Comparison of ENCODE assay signal across 9 cellular contexts in the genomic region with DNA sequence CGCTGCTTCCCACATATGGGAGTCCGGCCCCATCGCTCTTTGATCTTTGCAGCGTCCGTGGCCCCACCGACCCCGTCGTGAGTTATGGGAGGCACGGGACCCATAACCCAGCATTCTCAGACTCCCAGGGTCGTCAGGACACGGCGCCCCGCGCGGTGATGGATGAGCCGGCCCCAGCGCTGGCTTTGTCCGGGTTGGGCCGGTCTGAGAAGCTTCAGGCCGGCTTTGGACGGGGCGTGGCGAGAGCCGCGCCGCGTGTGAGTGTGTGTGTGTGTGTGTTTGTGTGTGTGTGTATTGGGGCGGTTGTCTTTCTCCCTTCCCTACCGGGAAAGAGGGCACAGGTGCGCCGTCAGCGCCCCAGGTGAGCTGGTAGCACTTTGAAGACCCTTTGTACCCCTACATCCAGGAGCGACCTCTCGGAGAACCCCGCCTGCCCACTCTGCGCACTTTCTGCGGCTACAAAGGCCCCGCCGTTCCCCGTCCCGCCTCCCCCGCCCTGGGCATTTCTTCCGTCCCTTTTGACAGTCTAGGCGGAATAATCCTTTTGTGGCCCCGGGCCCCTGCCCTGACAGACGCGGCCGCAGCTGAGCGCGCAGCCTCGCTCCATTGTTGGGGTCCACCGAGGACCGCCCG. TPM values are rescaled to one million over a fixed set of nuclear protein-coding genes. Genes with fewer than 3 reads are reported as not detected.
DNase-seq lines count a peak whose midpoint lies in the region; ATAC-seq and TF ChIP-seq lines count a peak whose summit lies in the region.
"Had no signal": no experiment of that assay in that cellular context is flagged by ENCODE, and none has a peak within 500 bp of the region (broad histone marks: within the 10 kb centered on the region; RNA-seq: fewer than 3 reads in every experiment).

No MANE protein-coding gene starts in this region.

- H3K36me3 ChIP-seq in cardiac muscle cell (no peaks in the 10 kb centered on the region), left lung (no peaks in the 10 kb centered on the region), upper lobe of left lung (no peaks in the 10 kb centered on the region)
- H3K36me3 ChIP-seq: gastroesophageal sphincter had no signal

- intact Hi-C loops in left ventricle myocardium superior (cut with micrococcal nuclease), result no loop called here
- intact Hi-C loops in left lung (cut with DNase I), result no loop called here

- H3K4me3 ChIP-seq in cardiac muscle cell, result peak overlapping the region; percentile 58
- peak overlapping the region; percentile 9 to 16 for H3K4me3 ChIP-seq in left lung
- H3K4me3 ChIP-seq in upper lobe of left lung, result peak overlapping the region in 3 of 4 donors; percentile 29 to 36 (median 32)

- H3K36me3 Mint-ChIP-seq in activated naive CD8-positive, alpha-beta T cell treated with anti-CD3 and anti-CD28 coated beads, Interleukin-2, amount 10 ng/mL, durations not matched to agents 7 days and 5 days, result peaks cover 2% of the 10 kb centered on the region

- no peak for ATAC-seq in left ventricle myocardium superior
- no peak for ATAC-seq in activated naive CD8-positive, alpha-beta T cell treated with anti-CD3 and anti-CD28 coated beads, Interleukin-2, amount 10 ng/mL, durations not matched to agents 7 days and 5 days (ENCODE audit: low read depth)
- ATAC-seq in left lung, result peak; percentile 41
- ATAC-seq in upper lobe of left lung (ENCODE audit: low FRiP score in 2 of 2), result no peak
- ATAC-seq: gastroesophageal sphincter had no signal

- TF ChIP-seq CTCF in cardiac muscle cell (IDR thresholded peaks at IDR 0.05; ENCODE audit: low read depth, low read length), result no peak
- TF ChIP-seq CTCF in left lung (IDR thresholded peaks at IDR 0.05), result no peak
- TF ChIP-seq CTCF in upper lobe of left lung (IDR thresholded peaks at IDR 0.05), result no peak

- DNase-seq in cardiac muscle cell (ENCODE audit: low read depth in 1 of 2, low spot score in 1 of 2) (peak in 1 of 2 donors; percentile 41), left ventricle myocardium superior (no peak), left lung (no peak), upper lobe of left lung (peak in 1 of 2 donors; percentile 60), KBM-7 (no peak), OCI-M1 (lab: John Stamatoyannopoulos, UW) (no peak), dermis blood vessel endothelial cell (no peak)
- no peak for DNase-seq in activated naive CD8-positive, alpha-beta T cell treated with anti-CD3 and anti-CD28 coated beads, Interleukin-2, amount 10 ng/mL, durations not matched to agents 7 days and 5 days

- H3K4me1 ChIP-seq in cardiac muscle cell (ENCODE audit: low read depth) (no peaks in the 10 kb centered on the region), left lung (peaks cover 0 to 30% of the 10 kb centered on the region in 2 donors), upper lobe of left lung (peaks cover 17 to 35% (median 26%) of the 10 kb centered on the region in 4 donors)

- H3K4me1 Mint-ChIP-seq in activated naive CD8-positive, alpha-beta T cell treated with anti-CD3 and anti-CD28 coated beads, Interleukin-2, amount 10 ng/mL, durations not matched to agents 7 days and 5 days, result peaks cover 32% of the 10 kb centered on the region

- H3K9me3 ChIP-seq in cardiac muscle cell (ENCODE audit: low read depth) (no peaks in the 10 kb centered on the region), left lung (no peaks in the 10 kb centered on the region), upper lobe of left lung (no peaks in the 10 kb centered on the region)
- H3K9me3 ChIP-seq: gastroesophageal sphincter had no signal

- peak overlapping the region; percentile 67 for H3K4me3 Mint-ChIP-seq in activated naive CD8-positive, alpha-beta T cell treated with anti-CD3 and anti-CD28 coated beads, Interleukin-2, amount 10 ng/mL, durations not matched to agents 7 days and 5 days

- no peak for TF ChIP-seq POLR2A in upper lobe of left lung (IDR thresholded peaks at IDR 0.05)

- in situ Hi-C loops in KBM-7 (cut with MboI; ENCODE audit: low pct_unique_long_range_greater_than_20kb, low sequenced_read_pairs), result no loop called here

- 2 to 4% methylated on average over 26 to 30 of the region's 54 CpGs for WGBS in upper lobe of left lung, 2 donors

- no peaks in the 10 kb centered on the region for H3K9me3 Mint-ChIP-seq in activated naive CD8-positive, alpha-beta T cell treated with anti-CD3 and anti-CD28 coated beads, Interleukin-2, amount 10 ng/mL, durations not matched to agents 7 days and 5 days

- no peak overlapping the region for H3K27ac Mint-ChIP-seq in activated naive CD8-positive, alpha-beta T cell treated with anti-CD3 and anti-CD28 coated beads, Interleukin-2, amount 10 ng/mL, durations not matched to agents 7 days and 5 days

- POLR2A ChIA-PET in activated naive CD8-positive, alpha-beta T cell treated with anti-CD3 and anti-CD28 coated beads, Interleukin-2, amount 10 ng/mL, durations not matched to agents 7 days and 5 days (lab: Charles Lee), result interaction anchor here (0.7 to 2.2 kb wide), 9 partner anchors 9 to 632 kb away, joined by 3 to 11 read pairs (median 4); partner anchors contain the start of gene FBXO6

- H3K27me3 ChIP-seq in cardiac muscle cell, result peaks cover 55% of the 10 kb centered on the region
- peaks cover 40 to 81% of the 10 kb centered on the region in 2 donors for H3K27me3 ChIP-seq in left lung
- peaks cover 0 to 39% (median 21%) of the 10 kb centered on the region in 4 donors for H3K27me3 ChIP-seq in upper lobe of left lung

- H3K27ac ChIP-seq in cardiac muscle cell (no peak overlapping the region), left lung (no peak overlapping the region), upper lobe of left lung (no peak overlapping the region)
- H3K27ac ChIP-seq: gastroesophageal sphincter had no signal

- H3K27me3 Mint-ChIP-seq in activated naive CD8-positive, alpha-beta T cell treated with anti-CD3 and anti-CD28 coated beads, Interleukin-2, amount 10 ng/mL, durations not matched to agents 7 days and 5 days, result peaks cover 45% of the 10 kb centered on the region

- TF ChIP-seq EP300 in upper lobe of left lung (IDR thresholded peaks at IDR 0.05), result no peak

RNA-seq across cellular contexts. Expression of gene DRAXIN, which starts 0.7 kb away (rescaled TPM):
- total RNA-seq in cardiac muscle cell (0.25 and 0.36 TPM in 2 replicates), left ventricle myocardium superior (0.05 TPM), left lung (under 1 TPM; 0.10 to 0.61 TPM), upper lobe of left lung (under 1 TPM in 2 of 6 donors, not detected in 4; 0.11 to 0.17 TPM), dermis blood vessel endothelial cell (0.14 and 0.17 TPM in 2 replicates)
- polyA plus RNA-seq in cardiac muscle cell, result 0.27 TPM in 1 of 2 replicates, not detected in the other
- total RNA-seq in activated naive CD8-positive, alpha-beta T cell treated with anti-CD3 and anti-CD28 coated beads, Interleukin-2, amount 10 ng/mL, durations not matched to agents 7 days and 5 days, result 1 to 10 TPM; 3.5 to 4.1 TPM

RNA-seq across cellular contexts. Expression of gene MAD2L2, which starts 9.8 kb away (rescaled TPM):
- total RNA-seq in cardiac muscle cell (92.7 and 102 TPM in 2 replicates), left ventricle myocardium superior (21.8 TPM), left lung (10 to 100 TPM; 25.7 to 28.0 TPM), upper lobe of left lung (10 to 100 TPM; 20.3 to 38.8 (median 28.0) TPM), dermis blood vessel endothelial cell (34.9 and 45.3 TPM in 2 replicates)
- 115 and 148 TPM in 2 replicates for polyA plus RNA-seq in cardiac muscle cell
- 100 to 1,000 TPM in 1 of 2 experiments, 10 to 100 TPM in 1; 95.4 to 103 TPM for total RNA-seq in activated naive CD8-positive, alpha-beta T cell treated with anti-CD3 and anti-CD28 coated beads, Interleukin-2, amount 10 ng/mL, durations not matched to agents 7 days and 5 days

RNA-seq across cellular contexts. Expression of gene FBXO6, which starts 26.8 kb away (rescaled TPM):
- 9.2 and 9.4 TPM in 2 replicates for total RNA-seq in cardiac muscle cell
- 10.3 and 15.0 TPM in 2 replicates for polyA plus RNA-seq in cardiac muscle cell
- total RNA-seq in left ventricle myocardium superior, result 11.1 TPM
- 10 to 100 TPM; 27.5 to 28.0 TPM for total RNA-seq in activated naive CD8-positive, alpha-beta T cell treated with anti-CD3 and anti-CD28 coated beads, Interleukin-2, amount 10 ng/mL, durations not matched to agents 7 days and 5 days
- total RNA-seq in left lung, result 10 to 100 TPM; 13.4 to 15.2 TPM
- total RNA-seq in upper lobe of left lung, result 10 to 100 TPM; 10.5 to 25.4 (median 16.4) TPM
- total RNA-seq in dermis blood vessel endothelial cell, result 1.4 and 3.6 TPM in 2 replicates

RNA-seq across cellular contexts. Expression of gene FBXO44, which starts 36.1 kb away (rescaled TPM):
- total RNA-seq in cardiac muscle cell, result 53.0 and 58.8 TPM in 2 replicates
- 43.6 and 57.0 TPM in 2 replicates for polyA plus RNA-seq in cardiac muscle cell
- 20.4 TPM for total RNA-seq in left ventricle myocardium superior
- 10 to 100 TPM; 54.9 to 59.2 TPM for total RNA-seq in activated naive CD8-positive, alpha-beta T cell treated with anti-CD3 and anti-CD28 coated beads, Interleukin-2, amount 10 ng/mL, durations not matched to agents 7 days and 5 days
- 10 to 100 TPM; 13.8 to 21.1 TPM for total RNA-seq in left lung
- total RNA-seq in upper lobe of left lung, result 100 to 1,000 TPM in 1 of 6 donors, 10 to 100 TPM in 5; 14.7 to 114 (median 18.0) TPM
- total RNA-seq in dermis blood vessel endothelial cell, result 7.3 and 15.8 TPM in 2 replicates

RNA-seq across cellular contexts. Expression of gene FBXO2, which starts 36.6 kb away (rescaled TPM):
- 15.8 and 20.9 TPM in 2 replicates for total RNA-seq in cardiac muscle cell
- polyA plus RNA-seq in cardiac muscle cell, result 28.3 and 29.8 TPM in 2 replicates
- 3.9 TPM for total RNA-seq in left ventricle myocardium superior
- 1 to 10 TPM; 4.8 to 6.2 TPM for total RNA-seq in activated naive CD8-positive, alpha-beta T cell treated with anti-CD3 and anti-CD28 coated beads, Interleukin-2, amount 10 ng/mL, durations not matched to agents 7 days and 5 days
- total RNA-seq in left lung, result 10 to 100 TPM in 1 of 2 donors, 1 to 10 TPM in 1; 8.0 to 12.7 TPM
- total RNA-seq in upper lobe of left lung, result 10 to 100 TPM in 5 of 6 donors, 1 to 10 TPM in 1; 8.2 to 18.0 (median 13.8) TPM
- 1.7 and 1.9 TPM in 2 replicates for total RNA-seq in dermis blood vessel endothelial cell
